Comparison of ENCODE assay signal across 13 cellular contexts in the genomic region with DNA sequence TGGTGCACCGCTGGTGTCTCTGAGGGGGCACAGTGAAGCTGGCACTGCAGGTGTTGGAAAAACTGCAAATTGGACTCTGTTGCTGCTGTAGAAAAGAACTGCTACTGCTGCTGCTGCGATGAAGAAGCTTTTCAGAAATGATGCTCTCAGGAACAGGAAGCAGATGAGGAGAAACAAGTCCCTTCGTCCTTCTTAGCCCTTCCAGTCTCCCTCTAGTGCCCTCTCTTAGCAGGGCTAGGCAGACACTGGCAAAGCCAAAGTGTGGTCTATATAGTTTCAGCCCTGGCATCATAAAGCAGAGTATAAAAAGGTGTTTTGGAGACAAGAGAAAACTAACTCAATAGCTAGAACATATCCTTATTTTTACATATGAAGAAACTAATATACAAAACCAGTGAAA.
A peak's percentile ranks its signal among the peaks of the same experiment; 100 is the strongest.
DNase-seq lines count a peak whose midpoint lies in the region; ATAC-seq and TF ChIP-seq lines count a peak whose summit lies in the region.
"Had no signal": no experiment of that assay in that cellular context is flagged by ENCODE, and none has a peak within 500 bp of the region (broad histone marks: within the 10 kb centered on the region; RNA-seq: fewer than 3 reads in every experiment).

No MANE protein-coding gene starts in this region.

- DNase-seq in NOMO-1 treated with DMSO at 0.1 percent for 48 hours (lab: John Stamatoyannopoulos, UW; ENCODE audit: unreplicated experiment) (peak; percentile 6), NOMO-1 (lab: John Stamatoyannopoulos, UW; ENCODE audit: unreplicated experiment in 2 of 2) (no peak), Kasumi-1 (lab: John Stamatoyannopoulos, UW) (peak; percentile 27 to 28), DMS 273 treated with DMSO at 0.1 percent for 48 hours (lab: John Stamatoyannopoulos, UW) (no peak), OCI-M1 (lab: John Stamatoyannopoulos, UW) (no peak)
- DNase-seq: ACHN; CD4-positive, alpha-beta T cell; T-helper 1 cell had no signal

- no peaks in the 10 kb centered on the region for H3K79me2 ChIP-seq in SU-DHL-6 (ENCODE audit: insufficient read depth, low read length)

- H2AFZ ChIP-seq in SU-DHL-6 (ENCODE audit: low read depth, low read length, severe bottlenecking), result no peak overlapping the region

- no peaks in the 10 kb centered on the region for H3K9me3 ChIP-seq in SU-DHL-6 (ENCODE audit: insufficient read depth, low read length)
- H3K9me3 ChIP-seq: SJSA1 had no signal

- H3K36me3 ChIP-seq in SU-DHL-6 (ENCODE audit: low read length), result no peaks in the 10 kb centered on the region
- H3K36me3 ChIP-seq: SJSA1 had no signal

- H3K9me2 ChIP-seq in SU-DHL-6 (replicated peaks; ENCODE audit: insufficient read depth, low read length), result no peaks in the 10 kb centered on the region

- H3F3A ChIP-seq in SU-DHL-6 (ENCODE audit: insufficient read depth), result peaks cover 4% of the 10 kb centered on the region; the same call in 1 of the 2 replicates

- no peaks in the 10 kb centered on the region for H4K20me1 ChIP-seq in SU-DHL-6 (ENCODE audit: low read depth, low read length)

- ATAC-seq in GM21825 (IDR thresholded peaks at IDR 0.05; ENCODE audit: unreplicated experiment), result no peak
- ATAC-seq: HepG2 had no signal

- no peak overlapping the region for H3K4me3 ChIP-seq in SU-DHL-6 (ENCODE audit: insufficient read depth, low read length, poor library complexity, severe bottlenecking)
- H3K4me3 ChIP-seq: SJSA1 had no signal

- peak overlapping the region; percentile 11 for H3K4me2 ChIP-seq in SU-DHL-6 (ENCODE audit: low read depth, low read length, poor library complexity, severe bottlenecking)
- H3K4me2 ChIP-seq: KMS-11 had no signal

- TF ChIP-seq CTCF in SU-DHL-6 (IDR thresholded peaks at IDR 0.05; ENCODE audit: insufficient read depth, low read length, poor library complexity, severe bottlenecking), result no peak

- H3K9ac ChIP-seq in SU-DHL-6 (ENCODE audit: low read length), result no peak overlapping the region
- H3K9ac ChIP-seq: KMS-11 had no signal

- H3K27me3 ChIP-seq in SU-DHL-6 (ENCODE audit: low read length), result no peaks in the 10 kb centered on the region
- H3K27me3 ChIP-seq: SJSA1 had no signal

- no peak overlapping the region for H3K27ac ChIP-seq in SU-DHL-6 (ENCODE audit: low read depth, low read length)
- H3K27ac ChIP-seq: KMS-11, SJSA1 had no signal

Comparison
In these comparisons a context has a peak if more than half of its experiments do, and no peak if none do; other contexts are left out.
1. DNase-seq: peak in NOMO-1 treated with DMSO at 0.1 percent for 48 hours (single experiment) and Kasumi-1 (2 of 2); none in NOMO-1 (0 of 2), DMS 273 treated with DMSO at 0.1 percent for 48 hours (single experiment) and OCI-M1 (single experiment).